In genomic region chr10:63268798-63269503, GRCh38 we compare ENCODE assay signal across 8 cellular contexts.
DNase-seq lines count a peak whose midpoint lies in the region; TF ChIP-seq lines count a peak whose summit lies in the region.

No MANE protein-coding gene starts in this region.

- WGBS in testis, 2 donors = 25 to 29% methylated on average over 17 of the region's 17 CpGs

- DNase-seq in GDM1 (lab: John Stamatoyannopoulos, UW) (peak; percentile 78), H7 (peak; percentile 43), M059J (ENCODE audit: low read depth) (peak; percentile 98), SHP77 treated with DMSO at 0.1 percent for 48 hours (lab: John Stamatoyannopoulos, UW) (peak; percentile 85), globus pallidus (ENCODE audit: low spot score) (peak; percentile 88), occipital lobe (lab: John Stamatoyannopoulos, UW) (peak; percentile 86), testis (peak; percentile 89)
- peak; percentile 86 for DNase-seq in activated naive CD4-positive, alpha-beta T cell treated with anti-CD3 and anti-CD28 coated beads, Interleukin-2, amount 10 ng/mL, durations not matched to agents 7 days and 5 days

- TF ChIP-seq POLR2A in testis (IDR thresholded peaks at IDR 0.05) = no peak

- H3K27me3 Mint-ChIP-seq in activated naive CD4-positive, alpha-beta T cell treated with anti-CD3 and anti-CD28 coated beads, Interleukin-2, amount 10 ng/mL, durations not matched to agents 7 days and 5 days = no peaks in the 10 kb centered on the region

- peaks cover 25% of the 10 kb centered on the region for H3K4me1 Mint-ChIP-seq in activated naive CD4-positive, alpha-beta T cell treated with anti-CD3 and anti-CD28 coated beads, Interleukin-2, amount 10 ng/mL, durations not matched to agents 7 days and 5 days

- peak; percentile 24 to 52 (median 32) for TF ChIP-seq CTCF in testis (IDR thresholded peaks at IDR 0.05)

- H3K36me3 ChIP-seq in H7 (replicated peaks; ENCODE audit: control insufficient read depth, insufficient read depth, low read length) = no peaks in the 10 kb centered on the region; the same call in 1 of the 2 replicates
- H3K36me3 ChIP-seq in testis (ENCODE audit: low read depth, missing control alignments) = no peaks in the 10 kb centered on the region

- H3K27ac Mint-ChIP-seq in activated naive CD4-positive, alpha-beta T cell treated with anti-CD3 and anti-CD28 coated beads, Interleukin-2, amount 10 ng/mL, durations not matched to agents 7 days and 5 days = peak overlapping the region; percentile 100

- H3K4me3 ChIP-seq in H7 (ENCODE audit: insufficient read depth, low read depth, low read length) (peak overlapping the region; percentile 64), testis (peak overlapping the region; percentile 43 to 56)

- H3K27me3 ChIP-seq in H7 (ENCODE audit: control insufficient read depth, insufficient read depth, low read length) (no peaks in the 10 kb centered on the region), testis (no peaks in the 10 kb centered on the region)

- peaks cover 7% of the 10 kb centered on the region for H3K36me3 Mint-ChIP-seq in activated naive CD4-positive, alpha-beta T cell treated with anti-CD3 and anti-CD28 coated beads, Interleukin-2, amount 10 ng/mL, durations not matched to agents 7 days and 5 days

- H3K9me3 Mint-ChIP-seq in activated naive CD4-positive, alpha-beta T cell treated with anti-CD3 and anti-CD28 coated beads, Interleukin-2, amount 10 ng/mL, durations not matched to agents 7 days and 5 days = no peaks in the 10 kb centered on the region

- H3K4me3 Mint-ChIP-seq in activated naive CD4-positive, alpha-beta T cell treated with anti-CD3 and anti-CD28 coated beads, Interleukin-2, amount 10 ng/mL, durations not matched to agents 7 days and 5 days = peak overlapping the region; percentile 95

- intact Hi-C loops in testis (cut with DNase I; ENCODE audit: low total_unique reads) = no loop called here

- peaks cover 14% of the 10 kb centered on the region for H3K4me1 ChIP-seq in testis

- H3K9me3 ChIP-seq in testis = no peaks in the 10 kb centered on the region

- CTCF ChIA-PET in activated naive CD4-positive, alpha-beta T cell treated with anti-CD3 and anti-CD28 coated beads, Interleukin-2, amount 10 ng/mL, durations not matched to agents 7 days and 5 days (lab: Charles Lee) = interaction anchor here (0.8 to 3.6 kb wide), 7 partner anchors 11 to 361 kb away, joined by 3 to 20 read pairs (median 3); no protein-coding TSS in a partner anchor

- H3K27ac ChIP-seq in testis = peak overlapping the region; percentile 78 to 89

Comparison
In these comparisons a context has a peak if more than half of its experiments do, and no peak if none do; other contexts are left out.
1. Peak in every context shown above with its lines: DNase-seq, H3K4me3 ChIP-seq and H3K27ac ChIP-seq.
2. DNase-seq: peak in every context shown above with its lines; median percentile 98 in M059J; 89 in testis; 88 in globus pallidus; 86 in activated naive CD4-positive, alpha-beta T cell treated with anti-CD3 and anti-CD28 coated beads, Interleukin-2, amount 10 ng/mL, durations not matched to agents 7 days and 5 days; 86 in occipital lobe; 85 in SHP77 treated with DMSO at 0.1 percent for 48 hours; 78 in GDM1; 43 in H7.